ENCODE assay signal across 13 cellular contexts in the genomic region with DNA sequence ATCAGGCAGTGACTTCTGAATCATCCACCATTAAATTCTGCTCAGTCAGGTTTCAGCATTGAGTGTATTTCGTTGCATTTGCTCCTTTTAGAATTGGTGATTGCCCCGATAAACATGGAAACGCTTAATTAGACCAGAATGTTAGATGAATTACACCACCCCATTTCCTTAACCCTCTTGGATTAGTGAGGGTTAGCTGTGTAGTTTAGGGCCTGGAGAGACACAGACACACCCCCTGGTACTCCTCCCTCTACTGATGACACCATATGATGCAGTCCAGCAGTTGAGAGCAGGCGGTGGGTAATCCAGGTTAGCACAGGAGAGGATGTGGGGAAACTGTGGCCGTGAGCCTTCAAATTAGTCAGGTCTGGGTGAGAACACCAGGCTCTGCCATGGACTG. TPM values are rescaled to one million over a fixed set of nuclear protein-coding genes. Genes with fewer than 3 reads are reported as not detected.
"Had no signal": no experiment of that assay in that cellular context is flagged by ENCODE, and none has a peak within 500 bp of the region (broad histone marks: within the 10 kb centered on the region; RNA-seq: fewer than 3 reads in every experiment).

No MANE protein-coding gene starts in this region.

- DNase-seq: activated CD4-positive, alpha-beta T cell treated with anti-CD3 and anti-CD28 coated beads for 48 hours; activated naive CD4-positive, alpha-beta T cell treated with Interleukin-2 at 50 U/mL for 16 hours; amniotic stem cell; brain microvascular endothelial cell; hypothalamus; midbrain; naive thymus-derived CD4-positive, alpha-beta T cell; T-helper 9 cell; trophoblast cell had no signal

- H3K9me3 Mint-ChIP-seq: naive thymus-derived CD4-positive, alpha-beta T cell had no signal

- ATAC-seq: naive thymus-derived CD4-positive, alpha-beta T cell had no signal

- H3K36me3 Mint-ChIP-seq: naive thymus-derived CD4-positive, alpha-beta T cell had no signal

RNA-seq across cellular contexts. Expression of a gene that starts 33.7 kb away (rescaled TPM):
- total RNA-seq: dermis microvascular lymphatic vessel endothelial cell, fibroblast of villous mesenchyme, SJSA1, subcutaneous adipose tissue had no signal
